Comparison of ENCODE assay signal across 1 cellular context in the genomic region with DNA sequence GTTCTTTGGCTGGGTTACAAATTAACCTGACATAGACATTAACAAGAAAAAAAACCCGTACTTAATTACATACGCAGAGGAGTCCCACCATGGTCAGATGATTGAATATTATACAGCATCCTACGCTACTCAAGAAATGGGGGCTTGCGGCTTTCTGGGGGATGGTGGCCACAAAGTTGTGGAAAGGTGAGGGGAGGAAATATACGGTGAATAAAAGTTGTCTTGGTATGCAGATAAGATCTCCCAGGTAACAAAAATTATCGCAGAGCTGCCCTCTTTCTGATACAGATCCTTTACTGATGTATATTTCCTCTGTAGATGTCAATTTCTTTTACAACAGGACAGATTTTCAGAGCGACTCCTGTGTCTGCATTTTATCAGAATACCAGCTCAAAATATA.
TF ChIP-seq lines count a peak whose summit lies in the region.

No MANE protein-coding gene starts in this region.

TF ChIP-seq in HepG2, 621 proteins besides CTCF, POLR2A, EP300 and RAD21:
- TF ChIP-seq BHLHE40 (IDR thresholded peaks at IDR 0.05; ENCODE audit: low read length) (no peak), HNRNPUL1 (IDR thresholded peaks at IDR 0.05; ENCODE audit: low read depth, low read length) (0 out of 2 replicates have a peak, but pooled peaks have one; percentile 43), ZNF746 (CRISPR knock-in tag; IDR thresholded peaks at IDR 0.05) (no peak), KLF16 (CRISPR knock-in tag; IDR thresholded peaks at IDR 0.05) (0 out of 4 replicates have a peak, but pooled peaks of 1 of the 2 experiments have one; percentile 4), ZNF572 (CRISPR knock-in tag; IDR thresholded peaks at IDR 0.05) (no peak), ZNF362 (CRISPR knock-in tag; IDR thresholded peaks at IDR 0.05; ENCODE audit: borderline replicate concordance) (peak; percentile 24; the same call in 1 of the 2 replicates), HMG20B (CRISPR knock-in tag; conservative IDR thresholded peaks at IDR 0.05) (no peak), ZNF605 (CRISPR knock-in tag; IDR thresholded peaks at IDR 0.05) (no peak)
